9 cellular contexts compared by ENCODE assay signal in genomic region chr1:21322681-21323016, GRCh38. TPM values are rescaled to one million over a fixed set of nuclear protein-coding genes. Genes with fewer than 3 reads are reported as not detected.
DNase-seq lines count a peak whose midpoint lies in the region; ATAC-seq and TF ChIP-seq lines count a peak whose summit lies in the region.
"Had no signal": no experiment of that assay in that cellular context is flagged by ENCODE, and none has a peak within 500 bp of the region (broad histone marks: within the 10 kb centered on the region; RNA-seq: fewer than 3 reads in every experiment).

No MANE protein-coding gene starts in this region.

- no peak overlapping the region for H2AFZ ChIP-seq in SK-N-SH (ENCODE audit: low read depth)

- no peaks in the 10 kb centered on the region for H3K9me3 Mint-ChIP-seq in activated T-helper 17 cell treated with anti-CD3 and anti-CD28 coated beads, Interleukin-2, amount 50 U/mL, for 72 hours
- H3K9me3 Mint-ChIP-seq in immature natural killer cell, result no peaks in the 10 kb centered on the region

- H3K4me3 Mint-ChIP-seq in activated T-helper 17 cell treated with anti-CD3 and anti-CD28 coated beads, Interleukin-2, amount 50 U/mL, for 72 hours, result peak overlapping the region; percentile 83
- peak overlapping the region in 3 of 5 donors; percentile 4 to 44 (median 27) for H3K4me3 Mint-ChIP-seq in immature natural killer cell

- no peaks in the 10 kb centered on the region for H3K27me3 ChIP-seq in SK-N-SH (ENCODE audit: insufficient read depth)
- no peaks in the 10 kb centered on the region for H3K27me3 ChIP-seq in stomach smooth muscle (ENCODE audit: control insufficient read depth in 1 of 2, insufficient read depth in 2 of 2, low read length in 2 of 2)

- H3K27ac Mint-ChIP-seq in activated T-helper 17 cell treated with anti-CD3 and anti-CD28 coated beads, Interleukin-2, amount 50 U/mL, for 72 hours, result peak overlapping the region; percentile 58
- H3K27ac Mint-ChIP-seq in immature natural killer cell, result peak overlapping the region in 2 of 6 donors; percentile 28 to 55

- ATAC-seq in SK-N-SH treated with all-trans-retinoic acid at 6 μM for 48 hours (no peak), GM21723 (IDR thresholded peaks at IDR 0.05; ENCODE audit: unreplicated experiment) (no peak), HG03521 (IDR thresholded peaks at IDR 0.05; ENCODE audit: unreplicated experiment) (no peak)
- no peak for ATAC-seq in activated T-helper 17 cell treated with anti-CD3 and anti-CD28 coated beads, Interleukin-2, amount 50 U/mL, for 72 hours (replicated peaks)

- H3F3A ChIP-seq in SK-N-SH (replicated peaks; ENCODE audit: insufficient read depth), result peaks cover 18% of the 10 kb centered on the region

- H3K4me1 ChIP-seq in SK-N-SH (ENCODE audit: control insufficient read depth in 1 of 2, insufficient read depth in 2 of 2, low read depth in 1 of 2, low read length in 1 of 2), result peaks cover 43 to 91% of the 10 kb centered on the region in 2 experiments
- peaks cover 95% of the 10 kb centered on the region for H3K4me1 ChIP-seq in stomach smooth muscle (ENCODE audit: control insufficient read depth, insufficient read depth, low read length)

- WGBS in SK-N-SH (ENCODE audit: low lambda C conversion rate), result 80% methylated on average over 5 of the region's 6 CpGs

- DNase-seq in SK-N-SH, result no peak
- DNase-seq in immature natural killer cell, result no peak
- no peak for DNase-seq in NCI-H510A treated with DMSO at 0.1 percent for 48 hours (lab: John Stamatoyannopoulos, UW)
- DNase-seq: NCI-H774 had no signal

- H4K20me1 ChIP-seq in SK-N-SH (ENCODE audit: insufficient read depth), result no peaks in the 10 kb centered on the region

- H3K27ac ChIP-seq in SK-N-SH (ENCODE audit: low read depth in 2 of 2, low read length in 1 of 2) (peak overlapping the region; percentile 72 to 87; a peak in 3 of 4 replicates), stomach smooth muscle (ENCODE audit: low read length) (peak overlapping the region; percentile 58)

- TF ChIP-seq CTCF in SK-N-SH (IDR thresholded peaks at IDR 0.05), result no peak

- CTCF ChIA-PET in SK-N-SH (lab: Yijun Ruan, JAX), result interaction anchor here (1.2 to 5.2 kb wide), 8 partner anchors 9 to 52 kb away, joined by 3 to 30 read pairs (median 8); no protein-coding TSS in a partner anchor

- H3K36me3 ChIP-seq in SK-N-SH (replicated peaks in 1 of 2; ENCODE audit: control insufficient read depth in 1 of 2, insufficient read depth in 2 of 2, low read length in 1 of 2) (no peaks in the 10 kb centered on the region), stomach smooth muscle (ENCODE audit: control insufficient read depth in 2 of 2, insufficient read depth in 2 of 2, low read length in 2 of 2) (no peaks in the 10 kb centered on the region)

- H3K79me2 ChIP-seq in SK-N-SH (ENCODE audit: insufficient read depth), result peaks cover 30% of the 10 kb centered on the region

- no peak for TF ChIP-seq RAD21 in SK-N-SH (IDR thresholded peaks at IDR 0.05; ENCODE audit: low read length)

- H3K4me1 Mint-ChIP-seq in activated T-helper 17 cell treated with anti-CD3 and anti-CD28 coated beads, Interleukin-2, amount 50 U/mL, for 72 hours, result peaks cover 45% of the 10 kb centered on the region
- H3K4me1 Mint-ChIP-seq in immature natural killer cell, result peaks cover 49 to 56% of the 10 kb centered on the region in 2 donors

- POLR2A ChIA-PET in SK-N-SH (lab: Yijun Ruan, JAX), result interaction anchor here (0.6 to 1.2 kb wide), 2 partner anchors 37 to 68 kb away, joined by 4 read pairs; no protein-coding TSS in a partner anchor

- H3K9me3 ChIP-seq in SK-N-SH (no peaks in the 10 kb centered on the region), stomach smooth muscle (ENCODE audit: control insufficient read depth in 2 of 2, low read length in 2 of 2) (no peaks in the 10 kb centered on the region)

- no peak for TF ChIP-seq EP300 in SK-N-SH (IDR thresholded peaks at IDR 0.05; ENCODE audit: borderline replicate concordance in 1 of 2, low read depth in 1 of 2, low read length in 1 of 2)

- H3K27me3 Mint-ChIP-seq in activated T-helper 17 cell treated with anti-CD3 and anti-CD28 coated beads, Interleukin-2, amount 50 U/mL, for 72 hours, result no peaks in the 10 kb centered on the region
- H3K27me3 Mint-ChIP-seq in immature natural killer cell (ENCODE audit: low read depth in 3 of 3), result peaks cover 0 to 3% (median 0%) of the 10 kb centered on the region in 3 donors

- no peak overlapping the region for H3K4me3 ChIP-seq in SK-N-SH (ENCODE audit: low read depth in 2 of 2, low read length in 1 of 2)
- no peak overlapping the region for H3K4me3 ChIP-seq in stomach smooth muscle (ENCODE audit: low read length in 2 of 2)

- no peak overlapping the region for H3K4me2 ChIP-seq in SK-N-SH

- no peaks in the 10 kb centered on the region for H3K9me2 ChIP-seq in SK-N-SH

- peaks cover 78% of the 10 kb centered on the region for H3K36me3 Mint-ChIP-seq in activated T-helper 17 cell treated with anti-CD3 and anti-CD28 coated beads, Interleukin-2, amount 50 U/mL, for 72 hours (ENCODE audit: low read depth)
- H3K36me3 Mint-ChIP-seq in immature natural killer cell, result no peaks in the 10 kb centered on the region

- H3K9ac ChIP-seq in SK-N-SH, result no peak overlapping the region
- no peak overlapping the region for H3K9ac ChIP-seq in stomach smooth muscle (ENCODE audit: low read length in 2 of 2)

TF ChIP-seq in SK-N-SH, 30 proteins besides CTCF, POLR2A, EP300 and RAD21 (continues in another document):
- TF ChIP-seq YY1 (IDR thresholded peaks at IDR 0.05; ENCODE audit: low read depth) (no peak), RXRA (IDR thresholded peaks at IDR 0.05; ENCODE audit: borderline replicate concordance, low read depth) (no peak), CHD2 (IDR thresholded peaks at IDR 0.05; ENCODE audit: low read length, partially characterized antibody) (no peak), SIN3A (IDR thresholded peaks at IDR 0.05; ENCODE audit: borderline replicate concordance, low read depth, low read length) (no peak), ZBTB33 (IDR thresholded peaks at IDR 0.05; ENCODE audit: borderline replicate concordance, low read depth) (no peak), TCF12 (IDR thresholded peaks at IDR 0.05) (no peak), TEAD4 (IDR thresholded peaks at IDR 0.05; ENCODE audit: borderline replicate concordance, insufficient read depth) (no peak), GATA2 (CRISPR knock-in tag; IDR thresholded peaks at IDR 0.05) (no peak)

TF ChIP-seq in SK-N-SH treated with all-trans-retinoic acid at 6 μM for 48 hours, 23 proteins besides CTCF, POLR2A, EP300 and RAD21:
- TF ChIP-seq TSHZ2 (CRISPR knock-in tag; IDR thresholded peaks at IDR 0.05) (no peak), TOX (CRISPR knock-in tag; IDR thresholded peaks at IDR 0.05; ENCODE audit: borderline replicate concordance) (no peak)

RNA-seq across cellular contexts. Expression of gene ECE1, which starts 32.4 kb away (rescaled TPM):
- polyA plus RNA-seq in SK-N-SH (2012; rRNA removed), result 62.3 and 96.6 TPM in 2 replicates
- 48.1 and 60.4 TPM in 2 replicates for polyA plus RNA-seq in SK-N-SH (2012; cell fraction: cytosol; rRNA removed)
- 53.0 and 69.9 TPM in 2 replicates for polyA plus RNA-seq in SK-N-SH (2012; cell fraction: nucleus; rRNA removed)
- 100 to 1,000 TPM in 1 of 2 donors, 10 to 100 TPM in 1; 75.4 to 219 TPM for total RNA-seq in activated T-helper 17 cell treated with anti-CD3 and anti-CD28 coated beads, Interleukin-2, amount 50 U/mL, for 72 hours
- polyA plus RNA-seq in immature natural killer cell, result 10 to 100 TPM in 1 of 3 donors, 1 to 10 TPM in 2; 3.3 to 24.7 (median 4.3) TPM
